ENCODE assay signal across 26 cellular contexts in genomic region chr1:10020668-10021067, GRCh38. TPM values are rescaled to one million over a fixed set of nuclear protein-coding genes. Genes with fewer than 3 reads are reported as not detected.
"Had no signal": no experiment of that assay in that cellular context is flagged by ENCODE, and none has a peak within 500 bp of the region (broad histone marks: within the 10 kb centered on the region; RNA-seq: fewer than 3 reads in every experiment).

No MANE protein-coding gene starts in this region.

- H3K9me3 ChIP-seq: sigmoid colon, stomach, suprapubic skin, tibial nerve had no signal

- H3K4me3 Mint-ChIP-seq: activated CD4-positive, alpha-beta T cell treated with anti-CD3 and anti-CD28 coated beads for 36 hours; activated naive CD4-positive, alpha-beta T cell treated with anti-CD3 and anti-CD28 coated beads for 36 hours; activated T-cell treated with anti-CD3 and anti-CD28 coated beads, Interleukin-2, amount 50 U/mL, for 4 hours; memory B cell; stimulated activated memory B cell treated with anti-CD40 and anti-IgM and Interleukin-4, amounts not matched to agents 10 μg/mL and 1 μg/mL and 100 μg/mL, for 72 hours; WTC11 had no signal

- H3K27me3 Mint-ChIP-seq: memory B cell; progenitor cell of endocrine pancreas; stimulated activated memory B cell treated with anti-CD40 and anti-IgM and Interleukin-4, amounts not matched to agents 10 μg/mL and 1 μg/mL and 100 μg/mL, for 72 hours had no signal

- H3K36me3 Mint-ChIP-seq: memory B cell; stimulated activated memory B cell treated with anti-CD40 and anti-IgM and Interleukin-4, amounts not matched to agents 10 μg/mL and 1 μg/mL and 100 μg/mL, for 72 hours; WTC11 had no signal

- H3K4me3 ChIP-seq: heart left ventricle, sigmoid colon, smooth muscle cell, stomach, suprapubic skin, tibial nerve had no signal

- H3K4me1 ChIP-seq: stomach, suprapubic skin had no signal

- H3K36me3 ChIP-seq: sigmoid colon, stomach, suprapubic skin, tibial nerve had no signal

- DNase-seq: activated CD4-positive, alpha-beta T cell treated with anti-CD3 and anti-CD28 coated beads for 36 hours; activated CD4-positive, alpha-beta T cell treated with anti-CD3 and anti-CD28 coated beads, Interleukin-2, amount 50 U/mL, for 4 hours; activated CD8-positive, alpha-beta memory T cell treated with anti-CD3 and anti-CD28 coated beads, Interleukin-2, amount 50 U/mL, for 48 hours; activated naive CD4-positive, alpha-beta T cell treated with anti-CD3 and anti-CD28 coated beads for 36 hours; activated T-cell treated with anti-CD3 and anti-CD28 coated beads, Interleukin-2, amount 50 U/mL, for 4 hours; dermis blood vessel endothelial cell; effector CD8-positive, alpha-beta T cell; heart left ventricle; left cardiac atrium; occipital lobe; retina; sigmoid colon; stimulated activated CD4-positive, alpha-beta T cell treated with anti-CD3 and anti-CD28 coated beads, Interleukin-15, amount 100 ng/mL, for 24 hours; stomach; T-helper 1 cell; T-helper 9 cell had no signal

- H3K27me3 ChIP-seq: heart left ventricle, sigmoid colon, stomach, suprapubic skin, tibial nerve had no signal

- H3K9me3 Mint-ChIP-seq: activated naive CD4-positive, alpha-beta T cell treated with anti-CD3 and anti-CD28 coated beads for 36 hours; activated T-cell treated with anti-CD3 and anti-CD28 coated beads, Interleukin-2, amount 50 U/mL, for 4 hours; memory B cell; stimulated activated memory B cell treated with anti-CD40 and anti-IgM and Interleukin-4, amounts not matched to agents 10 μg/mL and 1 μg/mL and 100 μg/mL, for 72 hours; WTC11 had no signal

- ATAC-seq: activated CD4-positive, alpha-beta T cell treated with anti-CD3 and anti-CD28 coated beads for 36 hours; activated T-cell treated with anti-CD3 and anti-CD28 coated beads, Interleukin-2, amount 50 U/mL, for 4 hours; heart left ventricle; left cardiac atrium; stimulated activated memory B cell treated with anti-CD40 and anti-IgM and Interleukin-4, amounts not matched to agents 10 μg/mL and 1 μg/mL and 100 μg/mL, for 72 hours; WTC11 had no signal

- H3K27ac ChIP-seq: heart left ventricle, sigmoid colon, stomach, suprapubic skin, tibial nerve had no signal

- H3K4me1 Mint-ChIP-seq: activated CD4-positive, alpha-beta T cell treated with anti-CD3 and anti-CD28 coated beads for 36 hours; memory B cell; WTC11 had no signal

- H3K27ac Mint-ChIP-seq: activated CD4-positive, alpha-beta T cell treated with anti-CD3 and anti-CD28 coated beads for 36 hours; activated naive CD4-positive, alpha-beta T cell treated with anti-CD3 and anti-CD28 coated beads for 36 hours; memory B cell; progenitor cell of endocrine pancreas; stimulated activated memory B cell treated with anti-CD40 and anti-IgM and Interleukin-4, amounts not matched to agents 10 μg/mL and 1 μg/mL and 100 μg/mL, for 72 hours; WTC11 had no signal

- FAIRE-seq: islet of Langerhans had no signal

RNA-seq across cellular contexts. Expression of gene RBP7, which starts 23.6 kb away (rescaled TPM):
- total RNA-seq: activated CD4-positive, alpha-beta T cell treated with anti-CD3 and anti-CD28 coated beads for 36 hours; activated CD8-positive, alpha-beta memory T cell treated with anti-CD3 and anti-CD28 coated beads for 36 hours; activated naive CD4-positive, alpha-beta T cell treated with anti-CD3 and anti-CD28 coated beads for 36 hours; activated T-cell treated with anti-CD3 and anti-CD28 coated beads, Interleukin-2, amount 50 U/mL, for 4 hours; cerebellum; occipital lobe had no signal
- polyA plus RNA-seq: smooth muscle cell had no signal
